Comparison of ENCODE assay signal across 23 cellular contexts in the genomic region with DNA sequence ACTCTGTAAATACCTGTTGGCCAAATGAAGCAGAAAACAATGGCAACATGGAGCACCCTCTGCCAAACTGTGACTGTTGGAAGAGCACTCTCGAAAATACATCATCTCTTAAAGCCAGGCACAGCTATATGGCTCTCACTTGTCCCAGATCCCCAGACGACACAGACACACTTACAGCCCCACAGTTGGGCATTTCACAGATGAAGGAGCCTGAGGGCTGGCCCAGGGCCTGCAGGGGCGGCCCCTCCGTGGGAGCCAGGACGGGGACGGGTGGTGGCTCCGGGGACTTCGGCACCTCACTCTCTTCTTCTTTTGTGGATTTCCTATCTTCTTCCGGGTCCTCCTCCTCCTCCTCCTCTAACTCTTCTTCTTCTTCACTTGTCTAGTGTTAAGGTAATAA. TPM values are rescaled to one million over a fixed set of nuclear protein-coding genes. Genes with fewer than 3 reads are reported as not detected.
A peak's percentile ranks its signal among the peaks of the same experiment; 100 is the strongest.
DNase-seq lines count a peak whose midpoint lies in the region; ATAC-seq and TF ChIP-seq lines count a peak whose summit lies in the region.
"Had no signal": no experiment of that assay in that cellular context is flagged by ENCODE, and none has a peak within 500 bp of the region (broad histone marks: within the 10 kb centered on the region; RNA-seq: fewer than 3 reads in every experiment).

No MANE protein-coding gene starts in this region.

- no peak for TF ChIP-seq CTCF in natural killer cell (IDR thresholded peaks at IDR 0.05)
- no peak for TF ChIP-seq CTCF in OCI-LY3 (IDR thresholded peaks at IDR 0.05; ENCODE audit: low read depth, low read length)

- peak overlapping the region; percentile 70 for H3K4me2 ChIP-seq in OCI-LY3 (ENCODE audit: low read length)
- H3K4me2 ChIP-seq: SK-N-SH had no signal

- ATAC-seq in natural killer cell treated with Interleukin-12 subunit alpha and Interleukin-12 subunit beta and Interleukin-15 and Interleukin-18, amount 100 ng/mL, for 72 hours, result peak in 1 of 2 donors; percentile 15
- no peak for ATAC-seq in natural killer cell
- no peak for ATAC-seq in central memory CD8-positive, alpha-beta T cell (replicated peaks; ENCODE audit: extremely low read depth, poor library complexity, severe bottlenecking)
- no peak for ATAC-seq in GM18519 (IDR thresholded peaks at IDR 0.05; ENCODE audit: low FRiP score, unreplicated experiment)
- ATAC-seq: HCT116 had no signal

- no peak for DNase-seq in natural killer cell treated with Interleukin-12 subunit alpha and Interleukin-12 subunit beta and Interleukin-15 and Interleukin-18, amount 100 ng/mL, for 72 hours (ENCODE audit: low spot score)
- DNase-seq in natural killer cell (no peak), cardiac septum (ENCODE audit: low spot score) (no peak), NCI-H2171 treated with DMSO at 0.1 percent for 48 hours (lab: John Stamatoyannopoulos, UW) (no peak)
- DNase-seq in central memory CD8-positive, alpha-beta T cell (ENCODE audit: low spot score in 2 of 2), result no peak
- DNase-seq: Calu3; CD4-positive, alpha-beta T cell; DMS53; GM23248; Karpas-422; MM.1S; NCI-H1092 treated with DMSO at 0.1 percent for 48 hours; NCI-H2081 treated with DMSO at 0.1 percent for 48 hours; NCI-H510A treated with DMSO at 0.1 percent for 48 hours; NCI-H82; Peyer's patch; Right ventricle myocardium superior; SK-N-SH had no signal

- peak overlapping the region; percentile 65 for H3K4me3 Mint-ChIP-seq in natural killer cell treated with Interleukin-12 subunit alpha and Interleukin-12 subunit beta and Interleukin-15 and Interleukin-18, amount 100 ng/mL, for 72 hours
- H3K4me3 Mint-ChIP-seq in natural killer cell, result no peak overlapping the region
- no peak overlapping the region for H3K4me3 Mint-ChIP-seq in central memory CD8-positive, alpha-beta T cell
- H3K4me3 Mint-ChIP-seq: B cell; CD4-positive, alpha-beta T cell had no signal

- H3K4me3 ChIP-seq in OCI-LY3 (ENCODE audit: low read length), result peak overlapping the region; percentile 57
- H3K4me3 ChIP-seq: GM23248, Peyer's patch had no signal

- intact Hi-C loops in natural killer cell (cut with micrococcal nuclease), result no loop called here
- intact Hi-C loops in cardiac septum (cut with DNase I), result no loop called here

- H3K27ac Mint-ChIP-seq in natural killer cell treated with Interleukin-12 subunit alpha and Interleukin-12 subunit beta and Interleukin-15 and Interleukin-18, amount 100 ng/mL, for 72 hours, result peak overlapping the region; percentile 76 to 79
- no peak overlapping the region for H3K27ac Mint-ChIP-seq in natural killer cell
- peak overlapping the region; percentile 78 for H3K27ac Mint-ChIP-seq in central memory CD8-positive, alpha-beta T cell (ENCODE audit: low read depth)
- H3K27ac Mint-ChIP-seq: B cell; CD4-positive, alpha-beta T cell had no signal

- peaks cover 25 to 32% of the 10 kb centered on the region in 2 donors for H3K4me1 Mint-ChIP-seq in natural killer cell treated with Interleukin-12 subunit alpha and Interleukin-12 subunit beta and Interleukin-15 and Interleukin-18, amount 100 ng/mL, for 72 hours (ENCODE audit: low read depth in 2 of 2)
- peaks cover 6 to 17% of the 10 kb centered on the region in 2 donors for H3K4me1 Mint-ChIP-seq in natural killer cell
- H3K4me1 Mint-ChIP-seq in central memory CD8-positive, alpha-beta T cell, result peaks cover 28% of the 10 kb centered on the region
- H3K4me1 Mint-ChIP-seq: B cell had no signal

- H3K27me3 ChIP-seq in OCI-LY3 (ENCODE audit: low read depth, low read length), result no peaks in the 10 kb centered on the region
- H3K27me3 ChIP-seq: Peyer's patch had no signal

- peak overlapping the region; percentile 81 for H3K27ac ChIP-seq in OCI-LY3 (ENCODE audit: low read length)
- H3K27ac ChIP-seq: GM23248, Peyer's patch had no signal

- no peaks in the 10 kb centered on the region for H3K9me3 Mint-ChIP-seq in natural killer cell treated with Interleukin-12 subunit alpha and Interleukin-12 subunit beta and Interleukin-15 and Interleukin-18, amount 100 ng/mL, for 72 hours
- no peaks in the 10 kb centered on the region for H3K9me3 Mint-ChIP-seq in natural killer cell
- no peaks in the 10 kb centered on the region for H3K9me3 Mint-ChIP-seq in central memory CD8-positive, alpha-beta T cell
- H3K9me3 Mint-ChIP-seq: CD4-positive, alpha-beta T cell had no signal

- peaks cover 43% of the 10 kb centered on the region for H3K36me3 ChIP-seq in OCI-LY3 (replicated peaks; ENCODE audit: low read depth, low read length)

- H3K4me1 ChIP-seq in OCI-LY3 (ENCODE audit: low read length), result peaks cover 57% of the 10 kb centered on the region
- H3K4me1 ChIP-seq: Peyer's patch had no signal

- H3K9ac ChIP-seq in OCI-LY3 (ENCODE audit: low read length), result peak overlapping the region; percentile 51
- H3K9ac ChIP-seq: GM23248, SK-N-SH had no signal

- H2AFZ ChIP-seq in OCI-LY3 (ENCODE audit: low read depth, low read length), result no peak overlapping the region
- H2AFZ ChIP-seq: GM23248 had no signal

- no peaks in the 10 kb centered on the region for H3K27me3 Mint-ChIP-seq in natural killer cell treated with Interleukin-12 subunit alpha and Interleukin-12 subunit beta and Interleukin-15 and Interleukin-18, amount 100 ng/mL, for 72 hours
- H3K27me3 Mint-ChIP-seq in natural killer cell (ENCODE audit: low read depth in 2 of 2), result no peaks in the 10 kb centered on the region
- H3K27me3 Mint-ChIP-seq in central memory CD8-positive, alpha-beta T cell, result no peaks in the 10 kb centered on the region
- H3K27me3 Mint-ChIP-seq: B cell; CD4-positive, alpha-beta T cell had no signal

- peaks cover 8% of the 10 kb centered on the region for H3K36me3 Mint-ChIP-seq in natural killer cell treated with Interleukin-12 subunit alpha and Interleukin-12 subunit beta and Interleukin-15 and Interleukin-18, amount 100 ng/mL, for 72 hours
- H3K36me3 Mint-ChIP-seq in natural killer cell, result peaks cover 10% of the 10 kb centered on the region
- peaks cover 40% of the 10 kb centered on the region for H3K36me3 Mint-ChIP-seq in central memory CD8-positive, alpha-beta T cell (ENCODE audit: insufficient read depth)

- 0 out of 2 replicates have a peak, but pooled peaks cover 4% of the 10 kb centered on the region for H3K79me2 ChIP-seq in OCI-LY3 (ENCODE audit: low read length)

- no peaks in the 10 kb centered on the region for H4K20me1 ChIP-seq in OCI-LY3 (ENCODE audit: insufficient read depth, low read length)

- H3K9me3 ChIP-seq in OCI-LY3 (ENCODE audit: insufficient read depth, low read length), result no peaks in the 10 kb centered on the region
- H3K9me3 ChIP-seq: Peyer's patch, SK-N-SH had no signal

RNA-seq across cellular contexts. Expression of gene MRPS10, which starts 18.4 kb away (rescaled TPM):
- 10 to 100 TPM; 35.1 to 35.6 TPM for total RNA-seq in natural killer cell treated with Interleukin-12 subunit alpha and Interleukin-12 subunit beta and Interleukin-15 and Interleukin-18, amount 100 ng/mL, for 72 hours
- total RNA-seq in natural killer cell (10 to 100 TPM; 21.8 to 25.4 (median 22.6) TPM), cardiac septum (54.9 TPM)

RNA-seq across cellular contexts. Expression of gene GUCA1B, which starts 41.3 kb away (rescaled TPM):
- 1 to 10 TPM in 1 of 2 donors, under 1 TPM in 1; 0.95 to 2.2 TPM for total RNA-seq in natural killer cell treated with Interleukin-12 subunit alpha and Interleukin-12 subunit beta and Interleukin-15 and Interleukin-18, amount 100 ng/mL, for 72 hours
- total RNA-seq in natural killer cell (1 to 10 TPM; 1.8 to 2.4 (median 2.0) TPM), cardiac septum (2.6 TPM)
- total RNA-seq: HT-29 had no signal

Comparison
In these comparisons a context has a peak if more than half of its experiments do, and no peak if none do; other contexts are left out.
1. H3K27ac Mint-ChIP-seq: peak in natural killer cell treated with Interleukin-12 subunit alpha and Interleukin-12 subunit beta and Interleukin-15 and Interleukin-18, amount 100 ng/mL, for 72 hours (2 of 2) and central memory CD8-positive, alpha-beta T cell (single experiment); none in natural killer cell (0 of 2).